8 cellular contexts compared by ENCODE assay signal in the genomic region with DNA sequence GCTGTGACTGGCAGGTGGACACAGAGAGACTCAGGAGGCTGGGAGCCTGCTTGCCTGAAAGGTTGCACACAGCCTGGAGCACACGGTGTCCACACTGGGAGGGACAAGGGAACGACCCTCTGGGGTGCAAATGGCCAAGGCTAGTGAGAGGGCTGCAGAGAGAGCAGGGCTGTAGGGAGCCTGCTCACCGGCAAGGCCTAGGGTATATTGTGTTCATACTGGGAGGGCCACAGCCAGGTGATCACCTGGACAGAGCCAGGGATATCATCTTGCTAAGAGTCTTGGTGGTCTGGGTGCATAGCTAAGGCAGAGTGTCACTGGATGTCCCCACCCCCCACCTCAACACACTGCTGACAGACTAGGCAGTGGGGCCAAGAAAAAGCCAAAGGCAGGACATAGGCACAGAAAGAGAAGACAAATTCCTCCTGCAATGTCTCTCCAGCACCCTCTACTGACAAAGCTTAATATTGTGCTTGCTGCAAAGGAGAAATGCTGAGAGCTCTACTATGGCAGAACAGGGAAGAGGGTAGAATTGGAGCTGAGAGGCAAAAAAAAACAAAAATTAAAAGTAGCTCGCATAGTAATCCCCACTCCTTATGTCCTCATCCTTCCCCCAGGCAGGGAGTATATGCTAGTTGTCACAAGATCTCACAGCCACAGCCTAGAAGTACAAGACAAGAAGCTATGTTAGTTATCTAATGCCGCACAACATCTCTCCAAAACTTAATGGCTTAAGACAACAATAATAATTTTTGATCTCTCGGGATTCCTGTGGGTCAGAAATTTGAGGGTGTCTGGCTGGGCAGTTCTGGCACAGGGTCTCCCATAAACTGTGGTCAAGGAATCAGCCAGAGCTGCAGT. TPM values are rescaled to one million over a fixed set of nuclear protein-coding genes. Genes with fewer than 3 reads are reported as not detected.
DNase-seq lines count a peak whose midpoint lies in the region; ATAC-seq and TF ChIP-seq lines count a peak whose summit lies in the region.

No MANE protein-coding gene starts in this region.

- DNase-seq in activated CD4-positive, alpha-beta T cell treated with anti-CD3 and anti-CD28 coated beads, Interleukin-2, amount 10 ng/mL, durations not matched to agents 7 days and 5 days: peak; percentile 59
- no peak for DNase-seq in activated CD4-positive, alpha-beta T cell treated with anti-CD3 and anti-CD28 coated beads, Interleukin-2, amount 50 U/mL, for 1 hour
- peak; percentile 39 for DNase-seq in NCI-H2227 treated with DMSO at 0.1 percent for 48 hours (lab: John Stamatoyannopoulos, UW)
- DNase-seq in activated T-cell treated with anti-CD3 and anti-CD28 coated beads, Interleukin-2, amount 50 U/mL, for 72 hours: peak; percentile 23 to 33
- DNase-seq in heart left ventricle: peak in 2 of 5 donors; percentile 53
- DNase-seq in progenitor cell of endocrine pancreas (ENCODE audit: low spot score, unreplicated experiment): peak; percentile 12

- WGBS in heart left ventricle, 4 donors: 51 to 60% (median 57%) methylated on average over 5 to 6 of the region's 6 CpGs

- peaks cover 14% of the 10 kb centered on the region for H3K27me3 Mint-ChIP-seq in activated CD4-positive, alpha-beta T cell treated with anti-CD3 and anti-CD28 coated beads, Interleukin-2, amount 10 ng/mL, durations not matched to agents 7 days and 5 days
- peaks cover 11% of the 10 kb centered on the region for H3K27me3 Mint-ChIP-seq in activated T-cell treated with anti-CD3 and anti-CD28 coated beads, Interleukin-2, amount 50 U/mL, for 72 hours (ENCODE audit: low read depth)
- H3K27me3 Mint-ChIP-seq in progenitor cell of endocrine pancreas: no peaks in the 10 kb centered on the region

- peaks cover 0 to 9% (median 0%) of the 10 kb centered on the region in 9 donors for H3K36me3 ChIP-seq in heart left ventricle

- H3K36me3 Mint-ChIP-seq in activated CD4-positive, alpha-beta T cell treated with anti-CD3 and anti-CD28 coated beads, Interleukin-2, amount 10 ng/mL, durations not matched to agents 7 days and 5 days (ENCODE audit: low read depth): no peaks in the 10 kb centered on the region
- no peaks in the 10 kb centered on the region for H3K36me3 Mint-ChIP-seq in activated T-cell treated with anti-CD3 and anti-CD28 coated beads, Interleukin-2, amount 50 U/mL, for 72 hours (ENCODE audit: insufficient read depth in 2 of 2)
- H3K36me3 Mint-ChIP-seq in progenitor cell of endocrine pancreas (ENCODE audit: insufficient read depth): no peaks in the 10 kb centered on the region

- H3K27ac Mint-ChIP-seq in activated CD4-positive, alpha-beta T cell treated with anti-CD3 and anti-CD28 coated beads, Interleukin-2, amount 10 ng/mL, durations not matched to agents 7 days and 5 days: no peak overlapping the region
- H3K27ac Mint-ChIP-seq in activated T-cell treated with anti-CD3 and anti-CD28 coated beads, Interleukin-2, amount 50 U/mL, for 72 hours: no peak overlapping the region
- no peak overlapping the region for H3K27ac Mint-ChIP-seq in progenitor cell of endocrine pancreas

- CTCF ChIA-PET in activated CD4-positive, alpha-beta T cell treated with anti-CD3 and anti-CD28 coated beads, Interleukin-2, amount 10 ng/mL, durations not matched to agents 7 days and 5 days (lab: Charles Lee): interaction anchor here (0.9 to 1.2 kb wide), 7 partner anchors 16 to 185 kb away, joined by 3 to 10 read pairs (median 3); a partner anchor contains a TSS

- H3K4me3 Mint-ChIP-seq in activated CD4-positive, alpha-beta T cell treated with anti-CD3 and anti-CD28 coated beads, Interleukin-2, amount 10 ng/mL, durations not matched to agents 7 days and 5 days: no peak overlapping the region
- H3K4me3 Mint-ChIP-seq in activated T-cell treated with anti-CD3 and anti-CD28 coated beads, Interleukin-2, amount 50 U/mL, for 72 hours: no peak overlapping the region
- H3K4me3 Mint-ChIP-seq in progenitor cell of endocrine pancreas (ENCODE audit: low read depth): no peak overlapping the region

- H3K27ac ChIP-seq in heart left ventricle: no peak overlapping the region

- no peaks in the 10 kb centered on the region for H3K27me3 ChIP-seq in heart left ventricle

- intact Hi-C loops in heart left ventricle (cut with DNase I): loop anchor here (1.0 to 10.0 kb wide), 8 partner anchors 81 to 302 kb away; a partner anchor contains a TSS

- peaks cover 0 to 30% (median 5%) of the 10 kb centered on the region in 12 donors for H3K4me1 ChIP-seq in heart left ventricle

- TF ChIP-seq CTCF in heart left ventricle (IDR thresholded peaks at IDR 0.05) (peak; percentile 68 to 91 (median 85)), progenitor cell of endocrine pancreas (IDR thresholded peaks at IDR 0.05; ENCODE audit: unreplicated experiment) (peak; percentile 74)

- POLR2A ChIA-PET in activated CD4-positive, alpha-beta T cell treated with anti-CD3 and anti-CD28 coated beads, Interleukin-2, amount 10 ng/mL, durations not matched to agents 7 days and 5 days (lab: Charles Lee): no interaction called here

- H3K9me3 Mint-ChIP-seq in activated CD4-positive, alpha-beta T cell treated with anti-CD3 and anti-CD28 coated beads, Interleukin-2, amount 10 ng/mL, durations not matched to agents 7 days and 5 days: no peaks in the 10 kb centered on the region
- H3K9me3 Mint-ChIP-seq in activated T-cell treated with anti-CD3 and anti-CD28 coated beads, Interleukin-2, amount 50 U/mL, for 72 hours: no peaks in the 10 kb centered on the region
- H3K9me3 Mint-ChIP-seq in progenitor cell of endocrine pancreas (ENCODE audit: low read depth): no peaks in the 10 kb centered on the region

- peaks cover 4% of the 10 kb centered on the region for H3K4me1 Mint-ChIP-seq in activated CD4-positive, alpha-beta T cell treated with anti-CD3 and anti-CD28 coated beads, Interleukin-2, amount 10 ng/mL, durations not matched to agents 7 days and 5 days
- H3K4me1 Mint-ChIP-seq in activated T-cell treated with anti-CD3 and anti-CD28 coated beads, Interleukin-2, amount 50 U/mL, for 72 hours (ENCODE audit: low read depth): peaks cover 9% of the 10 kb centered on the region
- peaks cover 3% of the 10 kb centered on the region for H3K4me1 Mint-ChIP-seq in progenitor cell of endocrine pancreas (ENCODE audit: low read depth)

- no peak for TF ChIP-seq POLR2A in heart left ventricle (IDR thresholded peaks at IDR 0.05)

- no peak overlapping the region for H3K4me3 ChIP-seq in heart left ventricle

- ATAC-seq in HG02870 (IDR thresholded peaks at IDR 0.05; ENCODE audit: unreplicated experiment) (peak; percentile 64), heart left ventricle (peak; percentile 70 to 81 (median 80)), HG02642 (IDR thresholded peaks at IDR 0.05; ENCODE audit: poor library complexity, unreplicated experiment) (no peak)
- ATAC-seq in activated T-cell treated with anti-CD3 and anti-CD28 coated beads, Interleukin-2, amount 50 U/mL, for 72 hours (replicated peaks in 1 of 2): peak; percentile 54 to 65

- no peaks in the 10 kb centered on the region for H3K9me3 ChIP-seq in heart left ventricle

RNA-seq across cellular contexts. Expression of a gene that starts 40.0 kb away (rescaled TPM):
- total RNA-seq in activated CD4-positive, alpha-beta T cell treated with anti-CD3 and anti-CD28 coated beads, Interleukin-2, amount 10 ng/mL, durations not matched to agents 7 days and 5 days: not detected
- total RNA-seq in activated T-cell treated with anti-CD3 and anti-CD28 coated beads, Interleukin-2, amount 50 U/mL, for 72 hours: under 1 TPM in 1 of 2 donors, not detected in 1; 0.51 TPM
- total RNA-seq in heart left ventricle (100 to 1,000 TPM in 7 of 9 donors, 10 to 100 TPM in 2; 68.8 to 247 (median 138) TPM), progenitor cell of endocrine pancreas (22.1 and 23.1 TPM in 2 replicates)
- 100 to 1,000 TPM; 118 to 134 TPM for polyA plus RNA-seq in heart left ventricle

Comparison
In these comparisons a context has a peak if more than half of its experiments do, and no peak if none do; other contexts are left out.
1. RNA of a gene that starts 40.0 kb away (total RNA-seq): 68.8 to 247 TPM in heart left ventricle and 22.1 to 23.1 TPM in progenitor cell of endocrine pancreas; 0.51 TPM in activated T-cell treated with anti-CD3 and anti-CD28 coated beads, Interleukin-2, amount 50 U/mL, for 72 hours and not detected in activated CD4-positive, alpha-beta T cell treated with anti-CD3 and anti-CD28 coated beads, Interleukin-2, amount 10 ng/mL, durations not matched to agents 7 days and 5 days; every median in the first group is over 10 times any median in the second.